Comparison of ENCODE assay signal across 9 cellular contexts in the genomic region with DNA sequence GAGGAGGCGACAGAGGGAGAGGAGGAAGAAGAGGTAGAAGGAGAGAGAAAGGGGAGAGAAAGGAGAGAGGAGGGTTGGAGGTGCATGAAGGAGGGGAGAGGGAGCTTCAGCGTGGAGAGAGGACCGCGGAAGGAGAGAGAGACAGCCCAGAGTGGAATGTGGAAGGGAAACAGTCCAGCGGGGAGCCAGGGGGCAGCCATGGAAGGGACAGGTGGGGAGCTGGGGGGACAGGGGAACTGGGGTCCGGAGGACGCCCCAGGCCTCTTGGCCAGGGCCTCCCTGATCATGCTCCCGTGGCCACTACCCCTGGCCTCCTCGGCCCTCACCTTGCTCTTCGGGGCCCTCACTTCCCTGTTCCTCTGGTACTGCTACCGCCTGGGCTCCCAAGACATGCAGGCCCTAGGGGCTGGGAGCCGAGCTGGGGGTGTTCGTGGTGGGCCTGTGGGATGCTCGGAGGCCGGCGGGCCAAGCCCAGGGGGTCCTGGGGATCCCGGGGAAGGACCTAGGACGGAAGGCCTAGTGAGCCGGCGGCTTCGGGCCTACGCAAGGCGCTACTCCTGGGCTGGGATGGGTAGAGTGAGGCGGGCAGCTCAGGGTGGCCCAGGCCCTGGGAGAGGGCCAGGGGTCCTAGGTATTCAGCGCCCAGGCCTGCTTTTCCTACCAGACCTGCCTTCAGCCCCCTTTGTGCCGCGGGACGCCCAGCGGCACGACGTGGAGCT. TPM values are rescaled to one million over a fixed set of nuclear protein-coding genes. Genes with fewer than 3 reads are reported as not detected.
A peak's percentile ranks its signal among the peaks of the same experiment; 100 is the strongest.
DNase-seq lines count a peak whose midpoint lies in the region; ATAC-seq and TF ChIP-seq lines count a peak whose summit lies in the region.
"Had no signal": no experiment of that assay in that cellular context is flagged by ENCODE, and none has a peak within 500 bp of the region (broad histone marks: within the 10 kb centered on the region; RNA-seq: fewer than 3 reads in every experiment).

No MANE protein-coding gene starts in this region.

- H3K4me3 Mint-ChIP-seq in endothelial cell (ENCODE audit: unreplicated experiment) (peak overlapping the region; percentile 87), progenitor cell of endocrine pancreas (ENCODE audit: low read depth) (peak overlapping the region; percentile 72)

- H3K27me3 Mint-ChIP-seq in endothelial cell (ENCODE audit: unreplicated experiment) (peaks cover 16% of the 10 kb centered on the region), progenitor cell of endocrine pancreas (peaks cover 35% of the 10 kb centered on the region)

- H3K4me1 Mint-ChIP-seq in endothelial cell (ENCODE audit: unreplicated experiment) (peaks cover 13% of the 10 kb centered on the region), progenitor cell of endocrine pancreas (ENCODE audit: low read depth) (peaks cover 13% of the 10 kb centered on the region)

- no peaks in the 10 kb centered on the region for H3K79me2 ChIP-seq in DOHH2 (ENCODE audit: control insufficient read depth, low read length)

- ATAC-seq in RWPE2 (ENCODE audit: low read depth) = peak; percentile 5; the same call in 2 of the 3 replicates
- ATAC-seq in GM18858 (IDR thresholded peaks at IDR 0.05; ENCODE audit: unreplicated experiment) = no peak
- ATAC-seq in GM21786 (IDR thresholded peaks at IDR 0.05; ENCODE audit: unreplicated experiment) = no peak

- H3K9me3 Mint-ChIP-seq in endothelial cell (ENCODE audit: unreplicated experiment) = no peaks in the 10 kb centered on the region
- no peaks in the 10 kb centered on the region for H3K9me3 Mint-ChIP-seq in progenitor cell of endocrine pancreas (ENCODE audit: low read depth)

- H4K20me1 ChIP-seq in DOHH2 (ENCODE audit: control insufficient read depth, insufficient read depth, low read depth, low read length) = no peaks in the 10 kb centered on the region

- peaks cover 26% of the 10 kb centered on the region for H3K27me3 ChIP-seq in DOHH2 (ENCODE audit: control insufficient read depth, low read length)
- no peaks in the 10 kb centered on the region for H3K27me3 ChIP-seq in RWPE2 (ENCODE audit: insufficient read depth, poor library complexity, severe bottlenecking)

- H3F3A ChIP-seq in DOHH2 (ENCODE audit: control insufficient read depth, insufficient read depth) = no peaks in the 10 kb centered on the region

- no peaks in the 10 kb centered on the region for H3K36me3 ChIP-seq in DOHH2 (ENCODE audit: control insufficient read depth, low read length)
- no peaks in the 10 kb centered on the region for H3K36me3 ChIP-seq in RWPE2 (ENCODE audit: low read depth)

- H3K4me1 ChIP-seq in DOHH2 (ENCODE audit: control insufficient read depth, low read length) (peaks cover 10% of the 10 kb centered on the region), RWPE2 (ENCODE audit: insufficient read depth, poor library complexity, severe bottlenecking) (no peaks in the 10 kb centered on the region)

- no peaks in the 10 kb centered on the region for H3K9me2 ChIP-seq in DOHH2 (replicated peaks; ENCODE audit: control insufficient read depth, low read length)

- H3K36me3 Mint-ChIP-seq in endothelial cell (ENCODE audit: low read depth, unreplicated experiment) (peaks cover 8% of the 10 kb centered on the region), progenitor cell of endocrine pancreas (ENCODE audit: insufficient read depth) (no peaks in the 10 kb centered on the region)

- H3K4me3 ChIP-seq in DOHH2 (ENCODE audit: low read length) = peak overlapping the region; percentile 76
- H3K4me3 ChIP-seq in RWPE2 (ENCODE audit: severe bottlenecking) = peak overlapping the region; percentile 42

- H3K9me3 ChIP-seq in DOHH2 (ENCODE audit: control insufficient read depth, insufficient read depth, low read length) = no peaks in the 10 kb centered on the region
- H3K9me3 ChIP-seq in RWPE2 (ENCODE audit: severe bottlenecking) = no peaks in the 10 kb centered on the region

- H3K27ac ChIP-seq in DOHH2 (ENCODE audit: low read depth, low read length) (no peak overlapping the region), RWPE2 (ENCODE audit: poor library complexity, severe bottlenecking) (peak overlapping the region; percentile 60)

- no peak for DNase-seq in RWPE2 (ENCODE audit: low spot score)
- no peak for DNase-seq in endothelial cell (ENCODE audit: low spot score)
- DNase-seq in progenitor cell of endocrine pancreas (ENCODE audit: low spot score, unreplicated experiment) = no peak
- DNase-seq in DMS79 treated with DMSO at 0.1 percent for 48 hours (lab: John Stamatoyannopoulos, UW) = no peak
- no peak for DNase-seq in stimulated activated CD4-positive, alpha-beta T cell treated with anti-CD3 and anti-CD28 coated beads, Interleukin-2, amount 100 ng/mL, for 24 hours
- DNase-seq: RPMI8226 had no signal

- H3K4me2 ChIP-seq in DOHH2 (ENCODE audit: low read length) = peak overlapping the region; percentile 87

- TF ChIP-seq CTCF in DOHH2 (IDR thresholded peaks at IDR 0.05; ENCODE audit: low read depth, low read length, poor library complexity, severe bottlenecking) (no peak), RWPE2 (IDR thresholded peaks at IDR 0.05; ENCODE audit: poor library complexity, severe bottlenecking) (no peak), endothelial cell (IDR thresholded peaks at IDR 0.05; ENCODE audit: unreplicated experiment) (no peak), progenitor cell of endocrine pancreas (IDR thresholded peaks at IDR 0.05; ENCODE audit: unreplicated experiment) (no peak)

- H3K27ac Mint-ChIP-seq in endothelial cell (ENCODE audit: unreplicated experiment) (no peak overlapping the region), progenitor cell of endocrine pancreas (no peak overlapping the region)

RNA-seq across cellular contexts. Expression of a gene that starts 0.8 kb away (rescaled TPM):
- total RNA-seq in endothelial cell (ENCODE audit: unreplicated experiment) (3.0 TPM), progenitor cell of endocrine pancreas (3.1 and 3.8 TPM in 2 replicates)

RNA-seq across cellular contexts. Expression of a gene that starts 1.7 kb away (rescaled TPM):
- total RNA-seq in endothelial cell (ENCODE audit: unreplicated experiment) (34.2 TPM), progenitor cell of endocrine pancreas (13.2 and 16.2 TPM in 2 replicates)

RNA-seq across cellular contexts. Expression of a gene that starts 25.0 kb away (rescaled TPM):
- 25.8 TPM for total RNA-seq in endothelial cell (ENCODE audit: unreplicated experiment)
- total RNA-seq in progenitor cell of endocrine pancreas = 31.4 and 34.7 TPM in 2 replicates

RNA-seq across cellular contexts. Expression of a gene that starts 38.0 kb away (rescaled TPM):
- 85.0 TPM for total RNA-seq in endothelial cell (ENCODE audit: unreplicated experiment)
- 46.3 and 51.2 TPM in 2 replicates for total RNA-seq in progenitor cell of endocrine pancreas
